Comparison of ENCODE assay signal across 9 cellular contexts in the genomic region with DNA sequence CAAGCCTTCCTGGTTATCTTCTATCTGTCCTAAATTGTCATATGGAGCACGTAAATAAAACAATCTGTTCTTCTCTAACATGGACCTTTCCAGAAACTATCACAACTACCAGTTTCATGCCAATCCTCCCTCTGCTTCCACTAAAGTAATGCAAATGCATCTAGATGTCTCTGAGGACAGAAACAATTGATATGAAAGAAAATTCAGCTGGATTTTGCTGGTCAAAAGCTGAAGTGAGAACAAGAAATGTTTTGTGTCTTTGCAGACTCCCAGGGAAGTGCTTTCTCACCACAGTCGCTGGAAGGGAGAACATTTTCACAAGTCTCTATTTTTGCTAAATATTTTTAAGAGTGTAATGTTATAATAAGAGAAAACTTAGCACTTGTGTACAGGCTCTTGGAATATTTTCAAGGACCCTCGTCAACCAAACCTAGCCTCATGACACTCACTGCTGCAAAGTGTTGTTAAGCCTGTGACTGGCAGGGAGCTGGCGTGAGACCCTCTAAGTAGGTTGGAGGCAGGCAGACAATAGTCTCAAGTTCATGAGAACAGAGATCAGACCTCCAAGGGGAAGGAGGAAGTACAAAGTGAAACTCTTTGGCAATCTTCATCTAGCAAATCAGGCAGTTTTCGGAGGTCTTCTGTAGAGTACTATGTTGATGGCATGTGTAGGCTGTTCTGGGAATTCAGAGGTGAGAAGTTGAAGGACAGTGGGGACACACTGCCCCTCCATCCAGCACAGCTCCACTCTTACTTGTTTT. TPM values are rescaled to one million over a fixed set of nuclear protein-coding genes. Genes with fewer than 3 reads are reported as not detected.
DNase-seq lines count a peak whose midpoint lies in the region; ATAC-seq and TF ChIP-seq lines count a peak whose summit lies in the region.
"Had no signal": no experiment of that assay in that cellular context is flagged by ENCODE, and none has a peak within 500 bp of the region (broad histone marks: within the 10 kb centered on the region; RNA-seq: fewer than 3 reads in every experiment).

No MANE protein-coding gene starts in this region.

- H3K4me3 ChIP-seq in PC-3 (ENCODE audit: low read length) (no peak overlapping the region), Caco-2 (ENCODE audit: low read depth, low read length) (no peak overlapping the region)

- CTCF ChIA-PET in PC-3 (lab: Charles Lee): interaction anchor here (0.6 kb wide), 1 partner anchor 18 kb away, joined by 3 read pairs; no protein-coding TSS in a partner anchor
- CTCF ChIA-PET in Caco-2 (lab: Charles Lee): no interaction called here

- H3F3A ChIP-seq in PC-3 (ENCODE audit: low read length, unreplicated experiment): no peaks in the 10 kb centered on the region

- BruUV-seq in PC-3 (replicated peaks; lab: Mats Ljungman, UMichigan) (no TSS peak), Caco-2 (replicated peaks; lab: Mats Ljungman, UMichigan) (no TSS peak)

- H3K9me3 Mint-ChIP-seq in activated T-helper 2 cell treated with anti-CD3 and anti-CD28 coated beads, Interferon-gamma antibody, Interleukin-2, Interleukin-4, amounts not matched to agents 10 μg/mL and 5 μg/mL and 100 μg/mL, durations not matched to agents 14 hours and 24 hours and 36 hours: no peaks in the 10 kb centered on the region
- H3K9me3 Mint-ChIP-seq in Caco-2 (ENCODE audit: unreplicated experiment): no peaks in the 10 kb centered on the region
- H3K9me3 Mint-ChIP-seq: IgD-negative memory B cell had no signal

- peaks cover 22% of the 10 kb centered on the region for H3K4me1 ChIP-seq in PC-3 (ENCODE audit: insufficient read depth, low read length)
- H3K4me1 ChIP-seq in Caco-2: no peaks in the 10 kb centered on the region

- peaks cover 5% of the 10 kb centered on the region for H3K4me1 Mint-ChIP-seq in activated T-helper 2 cell treated with anti-CD3 and anti-CD28 coated beads, Interferon-gamma antibody, Interleukin-2, Interleukin-4, amounts not matched to agents 10 μg/mL and 5 μg/mL and 100 μg/mL, durations not matched to agents 14 hours and 24 hours and 36 hours (ENCODE audit: low read depth)
- no peaks in the 10 kb centered on the region for H3K4me1 Mint-ChIP-seq in Caco-2 (ENCODE audit: low read depth, unreplicated experiment)

- no peaks in the 10 kb centered on the region for H3K36me3 Mint-ChIP-seq in activated T-helper 2 cell treated with anti-CD3 and anti-CD28 coated beads, Interferon-gamma antibody, Interleukin-2, Interleukin-4, amounts not matched to agents 10 μg/mL and 5 μg/mL and 100 μg/mL, durations not matched to agents 14 hours and 24 hours and 36 hours (ENCODE audit: low read depth)
- H3K36me3 Mint-ChIP-seq in Caco-2 (ENCODE audit: insufficient read depth, unreplicated experiment): no peaks in the 10 kb centered on the region
- H3K36me3 Mint-ChIP-seq: IgD-negative memory B cell had no signal

- H3K36me3 ChIP-seq in PC-3 (ENCODE audit: low read depth, low read length): no peaks in the 10 kb centered on the region
- no peaks in the 10 kb centered on the region for H3K36me3 ChIP-seq in Caco-2 (ENCODE audit: control insufficient read depth, insufficient read depth, low read length)

- intact Hi-C loops in activated T-helper 2 cell treated with anti-CD3 and anti-CD28 coated beads, Interferon-gamma antibody, Interleukin-2, Interleukin-4, amounts not matched to agents 10 μg/mL and 5 μg/mL and 100 μg/mL, durations not matched to agents 14 hours and 24 hours and 36 hours (cut with micrococcal nuclease): loop anchor here (1.0 to 10.0 kb wide), 2 partner anchors 183 to 532 kb away; no protein-coding TSS in a partner anchor
- intact Hi-C loops in PC-3 (cut with micrococcal nuclease) (loop anchor here (10.0 kb wide), 1 partner anchor 532 kb away; no protein-coding TSS in a partner anchor), Caco-2 (cut with micrococcal nuclease; ENCODE audit: unreplicated experiment) (loop anchor here (10.0 kb wide), 2 partner anchors 162 to 498 kb away; no protein-coding TSS in a partner anchor)

- no peak for TF ChIP-seq CTCF in PC-3 (conservative IDR thresholded peaks at IDR 0.05; ENCODE audit: low read depth, low read length)
- no peak for TF ChIP-seq CTCF in omental fat pad (IDR thresholded peaks at IDR 0.05)
- TF ChIP-seq CTCF in Caco-2 (IDR thresholded peaks at IDR 0.05; ENCODE audit: insufficient read depth in 1 of 2, low read depth in 1 of 2, low read length in 1 of 2, severe bottlenecking in 1 of 2, unreplicated experiment in 1 of 2): no peak

- POLR2A ChIA-PET in PC-3 (lab: Charles Lee; ENCODE audit: unreplicated experiment): no interaction called here
- POLR2A ChIA-PET in Caco-2 (lab: Charles Lee): no interaction called here

- no peaks in the 10 kb centered on the region for H4K20me1 ChIP-seq in PC-3 (ENCODE audit: low read length)

- no peak overlapping the region for H3K4me2 ChIP-seq in PC-3 (ENCODE audit: low read length)

- H3K27me3 ChIP-seq in PC-3 (ENCODE audit: low read length): no peaks in the 10 kb centered on the region
- no peaks in the 10 kb centered on the region for H3K27me3 ChIP-seq in Caco-2 (replicated peaks; ENCODE audit: control insufficient read depth, insufficient read depth, low read length)

- no peak overlapping the region for H3K9ac ChIP-seq in PC-3 (ENCODE audit: low read length)

- H2AFZ ChIP-seq in PC-3 (ENCODE audit: low read length): no peak overlapping the region

- H3K27me3 Mint-ChIP-seq in activated T-helper 2 cell treated with anti-CD3 and anti-CD28 coated beads, Interferon-gamma antibody, Interleukin-2, Interleukin-4, amounts not matched to agents 10 μg/mL and 5 μg/mL and 100 μg/mL, durations not matched to agents 14 hours and 24 hours and 36 hours (ENCODE audit: low read depth): no peaks in the 10 kb centered on the region
- H3K27me3 Mint-ChIP-seq in Caco-2 (ENCODE audit: insufficient read depth, unreplicated experiment): peaks cover 5% of the 10 kb centered on the region
- H3K27me3 Mint-ChIP-seq: IgD-negative memory B cell had no signal

- H3K9me3 ChIP-seq in PC-3 (ENCODE audit: low read length): no peaks in the 10 kb centered on the region
- no peaks in the 10 kb centered on the region for H3K9me3 ChIP-seq in Caco-2

- peak; percentile 37 for ATAC-seq in GM19043 (IDR thresholded peaks at IDR 0.05; ENCODE audit: low read depth, unreplicated experiment)
- ATAC-seq in HG03135 (IDR thresholded peaks at IDR 0.05; ENCODE audit: unreplicated experiment): peak; percentile 47
- peak; percentile 16 for ATAC-seq in stimulated activated naive CD8-positive, alpha-beta T cell treated with anti-CD3 and anti-CD28 coated beads, Interleukin-15, Interleukin-2, amounts not matched to agents 100 U/mL and 50 U/mL, for 24 hours
- ATAC-seq in PC-3: no peak
- no peak for ATAC-seq in omental fat pad (ENCODE audit: low FRiP score)

- no peaks in the 10 kb centered on the region for H3K9me2 ChIP-seq in PC-3 (replicated peaks; ENCODE audit: low read length)

- H3K79me2 ChIP-seq in PC-3 (ENCODE audit: low read length): no peaks in the 10 kb centered on the region

- no peak for DNase-seq in activated T-helper 2 cell treated with anti-CD3 and anti-CD28 coated beads, Interferon-gamma antibody, Interleukin-2, Interleukin-4, amounts not matched to agents 10 μg/mL and 5 μg/mL and 100 μg/mL, durations not matched to agents 14 hours and 24 hours and 36 hours (ENCODE audit: low spot score)
- peak; percentile 22 for DNase-seq in stimulated activated naive CD8-positive, alpha-beta T cell treated with anti-CD3 and anti-CD28 coated beads, Interleukin-15, Interleukin-2, amounts not matched to agents 100 U/mL and 50 U/mL, for 24 hours
- no peak for DNase-seq in PC-3
- no peak for DNase-seq in omental fat pad (ENCODE audit: low spot score)
- no peak for DNase-seq in Caco-2

- H3K27ac Mint-ChIP-seq in activated T-helper 2 cell treated with anti-CD3 and anti-CD28 coated beads, Interferon-gamma antibody, Interleukin-2, Interleukin-4, amounts not matched to agents 10 μg/mL and 5 μg/mL and 100 μg/mL, durations not matched to agents 14 hours and 24 hours and 36 hours: peak overlapping the region; percentile 29
- no peak overlapping the region for H3K27ac Mint-ChIP-seq in Caco-2 (ENCODE audit: unreplicated experiment)

- H3K27ac ChIP-seq in PC-3 (ENCODE audit: low read length): no peak overlapping the region

- H3K4me3 Mint-ChIP-seq in activated T-helper 2 cell treated with anti-CD3 and anti-CD28 coated beads, Interferon-gamma antibody, Interleukin-2, Interleukin-4, amounts not matched to agents 10 μg/mL and 5 μg/mL and 100 μg/mL, durations not matched to agents 14 hours and 24 hours and 36 hours (ENCODE audit: low read depth): peak overlapping the region; percentile 40
- no peak overlapping the region for H3K4me3 Mint-ChIP-seq in Caco-2 (ENCODE audit: unreplicated experiment)

RNA-seq across cellular contexts. Expression of gene DNASE2B, which starts 38.8 kb away (rescaled TPM):
- not detected in 2 replicates for total RNA-seq in activated T-helper 2 cell treated with anti-CD3 and anti-CD28 coated beads, Interferon-gamma antibody, Interleukin-2, Interleukin-4, amounts not matched to agents 10 μg/mL and 5 μg/mL and 100 μg/mL, durations not matched to agents 14 hours and 24 hours and 36 hours
- total RNA-seq in PC-3 (2014; rRNA removed) (not detected in 2 replicates), omental fat pad (1 to 10 TPM in 2 of 4 donors, not detected in 2; 1.3 to 9.7 TPM), Caco-2 (2022) (not detected in 2 replicates)
- total RNA-seq: cerebellum had no signal

RNA-seq across cellular contexts. Expression of gene RPF1, which starts 42.0 kb away (rescaled TPM):
- total RNA-seq in activated T-helper 2 cell treated with anti-CD3 and anti-CD28 coated beads, Interferon-gamma antibody, Interleukin-2, Interleukin-4, amounts not matched to agents 10 μg/mL and 5 μg/mL and 100 μg/mL, durations not matched to agents 14 hours and 24 hours and 36 hours: 58.9 and 62.7 TPM in 2 replicates
- total RNA-seq in PC-3 (2014; rRNA removed) (83.0 and 85.8 TPM in 2 replicates), omental fat pad (10 to 100 TPM; 24.9 to 45.6 (median 30.7) TPM), Caco-2 (2022) (15.7 and 18.2 TPM in 2 replicates)

Comparison
In these comparisons a context has a peak if more than half of its experiments do, and no peak if none do; other contexts are left out.
1. ATAC-seq: peak in GM19043 (single experiment), HG03135 (single experiment) and stimulated activated naive CD8-positive, alpha-beta T cell treated with anti-CD3 and anti-CD28 coated beads, Interleukin-15, Interleukin-2, amounts not matched to agents 100 U/mL and 50 U/mL, for 24 hours (single experiment); none in PC-3 (single experiment) and omental fat pad (single experiment).